ENCODE assay signal across 2 cellular contexts in the genomic region with DNA sequence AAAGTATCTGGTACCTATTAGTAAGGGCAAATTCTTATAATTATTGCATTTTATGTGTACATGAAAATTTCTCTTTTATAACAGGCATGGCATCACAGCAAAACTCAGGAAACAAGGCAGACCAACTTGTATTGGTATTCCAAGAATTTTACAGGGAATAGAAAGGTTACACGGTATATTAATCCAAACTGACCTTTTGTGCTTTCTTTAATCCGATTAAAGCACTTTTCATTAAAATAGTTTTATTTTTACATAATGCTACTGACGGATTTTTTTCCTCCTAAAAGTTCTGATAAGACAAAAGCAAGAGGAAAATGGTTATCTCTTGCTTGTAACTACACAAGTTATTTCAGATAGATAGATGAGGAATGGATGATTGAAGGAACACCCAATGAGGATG.
TF ChIP-seq lines count a peak whose summit lies in the region.

No MANE protein-coding gene starts in this region.

TF ChIP-seq in SK-N-SH treated with all-trans-retinoic acid at 6 μM for 48 hours, 23 proteins besides CTCF, POLR2A, EP300 and RAD21 (continued from another document):
- TF ChIP-seq, protein P1, sequence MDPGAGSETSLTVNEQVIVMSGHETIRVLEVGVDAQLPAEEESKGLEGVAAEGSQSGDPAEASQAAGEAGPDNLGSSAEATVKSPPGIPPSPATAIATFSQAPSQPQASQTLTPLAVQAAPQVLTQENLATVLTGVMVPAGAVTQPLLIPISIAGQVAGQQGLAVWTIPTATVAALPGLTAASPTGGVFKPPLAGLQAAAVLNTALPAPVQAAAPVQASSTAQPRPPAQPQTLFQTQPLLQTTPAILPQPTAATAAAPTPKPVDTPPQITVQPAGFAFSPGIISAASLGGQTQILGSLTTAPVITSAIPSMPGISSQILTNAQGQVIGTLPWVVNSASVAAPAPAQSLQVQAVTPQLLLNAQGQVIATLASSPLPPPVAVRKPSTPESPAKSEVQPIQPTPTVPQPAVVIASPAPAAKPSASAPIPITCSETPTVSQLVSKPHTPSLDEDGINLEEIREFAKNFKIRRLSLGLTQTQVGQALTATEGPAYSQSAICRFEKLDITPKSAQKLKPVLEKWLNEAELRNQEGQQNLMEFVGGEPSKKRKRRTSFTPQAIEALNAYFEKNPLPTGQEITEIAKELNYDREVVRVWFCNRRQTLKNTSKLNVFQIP (CRISPR knock-in tag; IDR thresholded peaks at IDR 0.05; ENCODE audit: borderline replicate concordance, low read depth), result no peak
- no peak for TF ChIP-seq PPARA (CRISPR knock-in tag; IDR thresholded peaks at IDR 0.05; ENCODE audit: borderline replicate concordance)
- TF ChIP-seq ZFP3 (CRISPR knock-in tag; IDR thresholded peaks at IDR 0.05), result no peak
- no peak for TF ChIP-seq ZC3H10 (CRISPR knock-in tag; IDR thresholded peaks at IDR 0.05)
- TF ChIP-seq, protein P2, sequence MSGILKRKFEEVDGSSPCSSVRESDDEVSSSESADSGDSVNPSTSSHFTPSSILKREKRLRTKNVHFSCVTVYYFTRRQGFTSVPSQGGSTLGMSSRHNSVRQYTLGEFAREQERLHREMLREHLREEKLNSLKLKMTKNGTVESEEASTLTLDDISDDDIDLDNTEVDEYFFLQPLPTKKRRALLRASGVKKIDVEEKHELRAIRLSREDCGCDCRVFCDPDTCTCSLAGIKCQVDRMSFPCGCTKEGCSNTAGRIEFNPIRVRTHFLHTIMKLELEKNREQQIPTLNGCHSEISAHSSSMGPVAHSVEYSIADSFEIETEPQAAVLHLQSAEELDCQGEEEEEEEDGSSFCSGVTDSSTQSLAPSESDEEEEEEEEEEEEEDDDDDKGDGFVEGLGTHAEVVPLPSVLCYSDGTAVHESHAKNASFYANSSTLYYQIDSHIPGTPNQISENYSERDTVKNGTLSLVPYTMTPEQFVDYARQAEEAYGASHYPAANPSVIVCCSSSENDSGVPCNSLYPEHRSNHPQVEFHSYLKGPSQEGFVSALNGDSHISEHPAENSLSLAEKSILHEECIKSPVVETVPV (CRISPR knock-in tag; IDR thresholded peaks at IDR 0.05), result no peak
- no peak for TF ChIP-seq ZNF70 (CRISPR knock-in tag; IDR thresholded peaks at IDR 0.05)
- no peak for TF ChIP-seq RARB (CRISPR knock-in tag; IDR thresholded peaks at IDR 0.05)
- no peak for TF ChIP-seq TCF4 (CRISPR knock-in tag; IDR thresholded peaks at IDR 0.05; ENCODE audit: borderline replicate concordance)
- TF ChIP-seq ESRRG (CRISPR knock-in tag; IDR thresholded peaks at IDR 0.05), result no peak
- TF ChIP-seq, protein P3, sequence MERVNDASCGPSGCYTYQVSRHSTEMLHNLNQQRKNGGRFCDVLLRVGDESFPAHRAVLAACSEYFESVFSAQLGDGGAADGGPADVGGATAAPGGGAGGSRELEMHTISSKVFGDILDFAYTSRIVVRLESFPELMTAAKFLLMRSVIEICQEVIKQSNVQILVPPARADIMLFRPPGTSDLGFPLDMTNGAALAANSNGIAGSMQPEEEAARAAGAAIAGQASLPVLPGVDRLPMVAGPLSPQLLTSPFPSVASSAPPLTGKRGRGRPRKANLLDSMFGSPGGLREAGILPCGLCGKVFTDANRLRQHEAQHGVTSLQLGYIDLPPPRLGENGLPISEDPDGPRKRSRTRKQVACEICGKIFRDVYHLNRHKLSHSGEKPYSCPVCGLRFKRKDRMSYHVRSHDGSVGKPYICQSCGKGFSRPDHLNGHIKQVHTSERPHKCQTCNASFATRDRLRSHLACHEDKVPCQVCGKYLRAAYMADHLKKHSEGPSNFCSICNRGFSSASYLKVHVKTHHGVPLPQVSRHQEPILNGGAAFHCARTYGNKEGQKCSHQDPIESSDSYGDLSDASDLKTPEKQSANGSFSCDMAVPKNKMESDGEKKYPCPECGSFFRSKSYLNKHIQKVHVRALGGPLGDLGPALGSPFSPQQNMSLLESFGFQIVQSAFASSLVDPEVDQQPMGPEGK (CRISPR knock-in tag; IDR thresholded peaks at IDR 0.05; ENCODE audit: borderline replicate concordance), result no peak
- TF ChIP-seq ARNTL (CRISPR knock-in tag; IDR thresholded peaks at IDR 0.05; ENCODE audit: borderline replicate concordance, low read depth), result no peak
- no peak for TF ChIP-seq SNAI2 (CRISPR knock-in tag; IDR thresholded peaks at IDR 0.05)
- no peak for TF ChIP-seq TOX (CRISPR knock-in tag; IDR thresholded peaks at IDR 0.05; ENCODE audit: borderline replicate concordance)
- TF ChIP-seq ISL1 (CRISPR knock-in tag; IDR thresholded peaks at IDR 0.05), result peak; percentile 82
- no peak for TF ChIP-seq OSR1 (CRISPR knock-in tag; IDR thresholded peaks at IDR 0.05)

TF ChIP-seq in SK-N-SH, 30 proteins besides CTCF, POLR2A, EP300 and RAD21 (continued from another document):
- TF ChIP-seq SMC3 (IDR thresholded peaks at IDR 0.05; ENCODE audit: low read depth, low read length), result no peak
